ENCODE assay signal across 8 cellular contexts in the genomic region with DNA sequence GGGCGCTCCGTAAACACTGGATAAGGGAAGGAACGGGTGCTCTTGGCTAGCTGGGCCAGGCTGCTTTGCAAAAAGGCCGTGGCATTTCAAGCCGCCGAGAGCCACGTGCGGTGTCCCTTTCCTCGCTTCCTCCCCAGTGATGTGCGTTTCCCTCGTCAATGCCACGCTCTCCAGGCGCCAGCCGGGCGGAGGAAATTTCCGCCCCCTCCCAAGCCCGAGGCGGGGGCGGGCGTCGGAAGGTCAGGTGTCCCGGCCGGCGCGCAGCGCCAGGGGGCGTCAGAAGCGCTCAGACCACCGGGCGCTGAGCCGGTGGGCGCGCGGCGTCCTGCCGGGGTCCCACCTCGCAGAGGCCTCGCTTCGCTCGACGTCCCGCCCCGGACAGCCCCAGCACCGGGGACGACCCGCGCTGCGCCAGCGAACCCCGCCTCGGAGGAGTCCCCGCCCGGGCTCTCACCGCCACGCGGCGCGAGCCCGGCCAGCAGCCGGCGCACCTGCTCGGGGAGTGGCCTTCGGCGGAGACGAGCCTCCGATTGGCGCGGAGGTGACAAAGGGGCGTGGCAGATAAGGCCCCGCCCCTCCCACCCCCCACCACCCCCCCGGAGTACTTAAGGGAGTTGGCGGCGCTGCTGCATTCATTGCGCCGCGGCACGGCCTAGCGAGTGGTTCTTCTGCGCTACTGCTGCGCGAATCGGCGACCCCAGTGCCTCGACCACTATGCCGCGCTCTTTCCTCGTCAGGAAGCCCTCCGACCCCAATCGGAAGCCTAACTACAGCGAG. TPM values are rescaled to one million over a fixed set of nuclear protein-coding genes. Genes with fewer than 3 reads are reported as not detected.
DNase-seq lines count a peak whose midpoint lies in the region; ATAC-seq and TF ChIP-seq lines count a peak whose summit lies in the region.

A gene (plus strand): TSS at position 635 of the 777 bp plus-strand sequence. CDS start 80 bp downstream, at position 715.

- peaks cover 67% of the 10 kb centered on the region for H3K4me1 Mint-ChIP-seq in brain

- peaks cover 32% of the 10 kb centered on the region for H3K27me3 Mint-ChIP-seq in brain

- H3K4me3 ChIP-seq in iPS-18c (ENCODE audit: insufficient read depth, low read depth, low read length) (peak within 1 kb of the TSS; percentile 77), skeletal muscle tissue (ENCODE audit: low read length in 3 of 3) (peak within 1 kb of the TSS; percentile 72 to 81 (median 78))

- no peaks in the 10 kb centered on the region for H3K36me3 ChIP-seq in skeletal muscle tissue (ENCODE audit: control insufficient read depth in 3 of 3, insufficient read depth in 3 of 3, low read length in 3 of 3)

- H3K27me3 ChIP-seq in skeletal muscle tissue (ENCODE audit: control insufficient read depth in 3 of 3, insufficient read depth in 3 of 3, low read length in 3 of 3): no peaks in the 10 kb centered on the region

- peak within 1 kb of the TSS; percentile 60 for H3K27ac ChIP-seq in skeletal muscle tissue (ENCODE audit: low read depth, low read length)

- DNase-seq in NCI-H2081 treated with DMSO at 0.1 percent for 48 hours (lab: John Stamatoyannopoulos, UW): peak; percentile 45
- DNase-seq in UCSD-AML1 (lab: John Stamatoyannopoulos, UW; ENCODE audit: unreplicated experiment): peak; percentile 87

- H3K9ac ChIP-seq in skeletal muscle tissue (ENCODE audit: low read depth in 1 of 3, low read length in 3 of 3): peak within 1 kb of the TSS; percentile 79 to 88 (median 79)

- H3K27ac Mint-ChIP-seq in brain: peak within 1 kb of the TSS; percentile 12 to 94 (median 72)

- H3K9me3 Mint-ChIP-seq in brain: peaks cover 0 to 3% (median 0%) of the 10 kb centered on the region in 5 experiments

- ATAC-seq in GM18502 (IDR thresholded peaks at IDR 0.05; ENCODE audit: poor library complexity, unreplicated experiment): peak; percentile 75
- ATAC-seq in HG02973 (IDR thresholded peaks at IDR 0.05; ENCODE audit: unreplicated experiment): peak; percentile 75
- ATAC-seq in HG03139 (IDR thresholded peaks at IDR 0.05; ENCODE audit: unreplicated experiment): no peak

- peaks cover 45 to 53% (median 50%) of the 10 kb centered on the region in 3 donors for H3K4me1 ChIP-seq in skeletal muscle tissue (ENCODE audit: control insufficient read depth in 3 of 3, insufficient read depth in 3 of 3, low read length in 3 of 3)

- TF ChIP-seq CTCF in brain (conservative IDR thresholded peaks at IDR 0.05): peak; percentile 75 to 87

- peak within 1 kb of the TSS; percentile 80 to 90 (median 88) for H3K4me3 Mint-ChIP-seq in brain

- peaks cover 6% of the 10 kb centered on the region for H3K36me3 Mint-ChIP-seq in brain

- peaks cover 4% of the 10 kb centered on the region for H3K9me3 ChIP-seq in iPS-18c (ENCODE audit: control insufficient read depth, insufficient read depth, low read length)
- no peaks in the 10 kb centered on the region for H3K9me3 ChIP-seq in skeletal muscle tissue (ENCODE audit: control insufficient read depth in 3 of 3, low read length in 3 of 3)

RNA-seq across cellular contexts. Expression of the gene that starts here (rescaled TPM):
- polyA plus RNA-seq in brain (ENCODE audit: insufficient read depth, low read depth, low replicate concordance): 6.0 TPM
- total RNA-seq in skeletal muscle tissue: 0.52 TPM
